In genomic region chr13:41132512-41133152, GRCh38 we compare ENCODE assay signal across 8 cellular contexts. TPM values are rescaled to one million over a fixed set of nuclear protein-coding genes. Genes with fewer than 3 reads are reported as not detected.
A peak's percentile ranks its signal among the peaks of the same experiment; 100 is the strongest.
DNase-seq lines count a peak whose midpoint lies in the region; ATAC-seq and TF ChIP-seq lines count a peak whose summit lies in the region.

Gene KBTBD6 (minus strand): TSS chr13:41132802. CDS start chr13:41132511, 291 bp downstream.

- H4K5ac ChIP-seq in H9 (ENCODE audit: insufficient read length, low read depth, low read length) = no peak within 1 kb of the TSS

- H3K4me1 ChIP-seq in ES-I3 (ENCODE audit: insufficient read depth, low read length) = peaks cover 11% of the 10 kb centered on the region; the same call in 1 of the 2 replicates
- H3K4me1 ChIP-seq in H9 (ENCODE audit: insufficient read depth, low read length) = peaks cover 5% of the 10 kb centered on the region; the same call in 1 of the 2 replicates

- H3K4ac ChIP-seq in H9 (ENCODE audit: low read depth, low read length) = no peak within 1 kb of the TSS

- H3K4me3 Mint-ChIP-seq in H9 = peak within 1 kb of the TSS; percentile 95
- peak within 1 kb of the TSS; percentile 98 for H3K4me3 Mint-ChIP-seq in natural killer cell

- no peak within 1 kb of the TSS for H2AK5ac ChIP-seq in H9 (ENCODE audit: insufficient read length, low read length)

- no peak within 1 kb of the TSS for H2BK5ac ChIP-seq in H9 (ENCODE audit: insufficient read length, low read length)

- peaks cover 24 to 35% of the 10 kb centered on the region in 2 experiments for H3K4me1 Mint-ChIP-seq in H9
- peaks cover 40 to 41% of the 10 kb centered on the region in 2 donors for H3K4me1 Mint-ChIP-seq in natural killer cell

- no peaks in the 10 kb centered on the region for H3K27me3 Mint-ChIP-seq in H9 (ENCODE audit: low read depth)
- H3K27me3 Mint-ChIP-seq in natural killer cell (ENCODE audit: low read depth in 2 of 2) = no peaks in the 10 kb centered on the region

- H3T11ph ChIP-seq in H9 (ENCODE audit: low read length) = no peak within 1 kb of the TSS

- TF ChIP-seq CTCF in H9 (conservative IDR thresholded peaks at IDR 0.05) = no peak
- TF ChIP-seq CTCF in fibroblast of pulmonary artery (IDR thresholded peaks at IDR 0.05; ENCODE audit: low read length, missing control alignments) = no peak
- no peak for TF ChIP-seq CTCF in natural killer cell (IDR thresholded peaks at IDR 0.05)

- peak within 1 kb of the TSS; percentile 89 for H3K14ac ChIP-seq in H9 (ENCODE audit: insufficient read depth, low read length)

- no peaks in the 10 kb centered on the region for H3K79me1 ChIP-seq in H9 (ENCODE audit: insufficient read depth, low read depth, low read length, poor library complexity, severe bottlenecking)

- H2AFZ ChIP-seq in H9 (ENCODE audit: low read length) = no peak within 1 kb of the TSS

- H3K9me3 Mint-ChIP-seq in H9 (no peaks in the 10 kb centered on the region), natural killer cell (no peaks in the 10 kb centered on the region)

- no peak within 1 kb of the TSS for H3K56ac ChIP-seq in H9 (ENCODE audit: insufficient read length, low read depth, low read length)

- no peak within 1 kb of the TSS for H2BK15ac ChIP-seq in H9 (ENCODE audit: low read depth, low read length)

- H3K36me3 Mint-ChIP-seq in H9 (ENCODE audit: insufficient read depth in 1 of 3, low read depth in 3 of 3) (peaks cover 10 to 21% (median 17%) of the 10 kb centered on the region in 3 experiments), natural killer cell (no peaks in the 10 kb centered on the region)

- peak within 1 kb of the TSS; percentile 77 to 99 (median 93) for H3K27ac Mint-ChIP-seq in H9
- peak within 1 kb of the TSS; percentile 93 to 96 for H3K27ac Mint-ChIP-seq in natural killer cell

- intact Hi-C loops in natural killer cell (cut with micrococcal nuclease) = loop anchor here (1.0 kb wide), 4 partner anchors 62 to 179 kb away; partner anchors contain the start of genes KBTBD7, MTRF1, NAA16 and WBP4

- no peaks in the 10 kb centered on the region for H4K20me1 ChIP-seq in H9 (ENCODE audit: control insufficient read depth, insufficient read depth, insufficient read length)

- H3K36me3 ChIP-seq in ES-I3 (ENCODE audit: insufficient read depth, low read length) = no peaks in the 10 kb centered on the region

- H3K18ac ChIP-seq in H9 (ENCODE audit: insufficient read length, low read depth, low read length) = peak within 1 kb of the TSS; percentile 37

- no peak within 1 kb of the TSS for H2BK12ac ChIP-seq in H9 (ENCODE audit: insufficient read length, low read depth, low read length)

- no peak within 1 kb of the TSS for H4K8ac ChIP-seq in H9 (replicated peaks; ENCODE audit: insufficient read length, low read depth, low read length)

- H3K9ac ChIP-seq in ES-I3 (ENCODE audit: low read depth, low read length) = peak within 1 kb of the TSS; percentile 62
- peak within 1 kb of the TSS; percentile 69 for H3K9ac ChIP-seq in H9 (ENCODE audit: extremely low read depth, insufficient read length, low read length)

- H3K23ac ChIP-seq in H9 (ENCODE audit: insufficient read length, low read depth, low read length) = no peak within 1 kb of the TSS

- no peaks in the 10 kb centered on the region for H3K9me3 ChIP-seq in ES-I3 (ENCODE audit: control insufficient read depth, insufficient read depth, low read length)
- no peaks in the 10 kb centered on the region for H3K9me3 ChIP-seq in H9 (ENCODE audit: control insufficient read depth, low read depth, low read length)

- H3K27ac ChIP-seq in H9 (ENCODE audit: insufficient read length, low read depth, low read length) = no peak within 1 kb of the TSS

- no peaks in the 10 kb centered on the region for H3K23me2 ChIP-seq in H9 (ENCODE audit: insufficient read length, low read depth, low read length, poor library complexity, severe bottlenecking)

- H3K27me3 ChIP-seq in H9 (ENCODE audit: insufficient read depth, low read length) = no peaks in the 10 kb centered on the region

- WGBS in H9 (ENCODE audit: extremely low coverage, insufficient read length, low lambda C conversion rate) = no CpG with 5 or more reads among the region's 45 CpGs

- peak within 1 kb of the TSS; percentile 72 for H3K4me2 ChIP-seq in H9 (ENCODE audit: insufficient read depth, insufficient read length, low read length)

- no peak within 1 kb of the TSS for H2BK120ac ChIP-seq in H9 (ENCODE audit: low read depth, low read length, poor library complexity, severe bottlenecking)

- peaks cover 4% of the 10 kb centered on the region; the same call in 1 of the 2 replicates for H3K79me2 ChIP-seq in H9 (ENCODE audit: insufficient read depth, low read length)

- H4K91ac ChIP-seq in H9 (ENCODE audit: insufficient read length, low read depth, low read length) = no peak within 1 kb of the TSS

- peak; percentile 97 to 99 (median 98) for ATAC-seq in natural killer cell

- H2BK20ac ChIP-seq in H9 (ENCODE audit: low read depth, low read length, poor library complexity, severe bottlenecking) = no peak within 1 kb of the TSS

- peak; percentile 78 for TF ChIP-seq POLR2A in Raji (IDR thresholded peaks at IDR 0.05; ENCODE audit: insufficient read depth, low read depth, low read length)

- DNase-seq in H9 (peak; percentile 98), M059J (ENCODE audit: low read depth) (peak; percentile 99), fibroblast of pulmonary artery (ENCODE audit: low read depth) (peak; percentile 99), natural killer cell (peak; percentile 86)
- DNase-seq in activated effector memory CD4-positive, alpha-beta T cell treated with anti-CD3 and anti-CD28 coated beads, Interleukin-2, amount 50 U/mL, for 16 hours = peak; percentile 98
- DNase-seq in stimulated activated naive CD4-positive, alpha-beta T cell (lab: John Stamatoyannopoulos, UW) = peak; percentile 79 to 90 (median 85)

- H3K4me3 ChIP-seq in fibroblast of pulmonary artery (replicated peaks; ENCODE audit: low read depth, low read length) = peak within 1 kb of the TSS; percentile 78

RNA-seq across cellular contexts. Expression of gene KBTBD6, which starts in this region (rescaled TPM):
- 11.4 and 11.5 TPM in 2 replicates for total RNA-seq in H9 (2021)
- total RNA-seq in M059J (2014; rRNA removed; shearing (Covaris generic)) = 3.1 and 6.9 TPM in 2 replicates
- 1 to 10 TPM; 1.7 to 3.2 (median 3.1) TPM for total RNA-seq in natural killer cell
